ENCODE assay signal across 22 cellular contexts in genomic region chr1:91038582-91038981, GRCh38.
"Had no signal": no experiment of that assay in that cellular context is flagged by ENCODE, and none has a peak within 500 bp of the region (broad histone marks: within the 10 kb centered on the region; RNA-seq: fewer than 3 reads in every experiment).

No MANE protein-coding gene starts in this region.

- H3K27ac Mint-ChIP-seq: IgD-negative memory B cell had no signal

- DNase-seq: Kasumi-1, MM.1S, NCI-H1092 treated with DMSO at 0.1 percent for 48 hours, NCI-H1436, NCI-H187, NCI-H2029, NCI-H2081 treated with DMSO at 0.1 percent for 48 hours, NCI-H2171, NCI-H226, NCI-H510A, NCI-H524 treated with DMSO at 0.1 percent for 48 hours, NCI-H69, NCI-H774, PC-3, SHP77, SK-N-SH, SW 1271 had no signal

- H3K9me3 ChIP-seq: SK-N-SH had no signal

- ATAC-seq: K562, Panc1, PC-3 had no signal

- H3K36me3 Mint-ChIP-seq: IgD-negative memory B cell had no signal

- H3K4me3 Mint-ChIP-seq: IgD-negative memory B cell had no signal

- H3K9ac ChIP-seq: KMS-11, SK-N-SH had no signal

- H3K27ac ChIP-seq: KMS-11, RWPE1 had no signal

- H3K9me2 ChIP-seq: SK-N-SH had no signal

- FAIRE-seq: K562 had no signal

- H3K4me1 Mint-ChIP-seq: IgD-negative memory B cell had no signal

- H3K4me2 ChIP-seq: KMS-11, SK-N-SH had no signal

- H3K4me3 ChIP-seq: K562 had no signal
